In genomic region chr9:22029231-22029630, GRCh38 we compare ENCODE assay signal across 21 cellular contexts. TPM values are rescaled to one million over a fixed set of nuclear protein-coding genes. Genes with fewer than 3 reads are reported as not detected.
"Had no signal": no experiment of that assay in that cellular context is flagged by ENCODE, and none has a peak within 500 bp of the region (broad histone marks: within the 10 kb centered on the region; RNA-seq: fewer than 3 reads in every experiment).

No MANE protein-coding gene starts in this region.

- H3K27ac Mint-ChIP-seq: dendritic cell treated with granulocyte-macrophage colony-stimulating factor and Interleukin-4, amounts not matched to agents 40 ng/mL and 50 ng/mL, for 4 days; effector memory CD8-positive, alpha-beta T cell; mesothelial cell of epicardium; natural killer cell; stimulated activated effector memory CD8-positive, alpha-beta T cell treated with anti-CD3 and anti-CD28 coated beads, Interleukin-12 subunit alpha, Interleukin-12 subunit beta, amount 100 ng/mL, for 72 hours had no signal

- H3K4me1 ChIP-seq: esophagus muscularis mucosa, gastrocnemius medialis, tibial artery, upper lobe of right lung had no signal

- H3K9me3 ChIP-seq: esophagus muscularis mucosa, gastrocnemius medialis, heart right ventricle, ovary, tibial artery, upper lobe of right lung, vagina had no signal

- H3K36me3 ChIP-seq: esophagus muscularis mucosa, gastrocnemius medialis, heart right ventricle, ovary, tibial artery, upper lobe of right lung, vagina had no signal

- ATAC-seq: effector memory CD8-positive, alpha-beta T cell; stimulated activated naive CD8-positive, alpha-beta T cell treated with anti-CD3 and anti-CD28 coated beads, Interleukin-15, Interleukin-2, amounts not matched to agents 100 U/mL and 50 U/mL, for 24 hours had no signal

- H3K4me1 Mint-ChIP-seq: natural killer cell; stimulated activated effector memory CD8-positive, alpha-beta T cell treated with anti-CD3 and anti-CD28 coated beads, Interleukin-12 subunit alpha, Interleukin-12 subunit beta, amount 100 ng/mL, for 72 hours had no signal

- H3K36me3 Mint-ChIP-seq: mesothelial cell of epicardium; natural killer cell; stimulated activated effector memory CD8-positive, alpha-beta T cell treated with anti-CD3 and anti-CD28 coated beads, Interleukin-12 subunit alpha, Interleukin-12 subunit beta, amount 100 ng/mL, for 72 hours had no signal

- H3K4me3 ChIP-seq: esophagus muscularis mucosa, gastrocnemius medialis, heart right ventricle, ovary, tibial artery, upper lobe of right lung, vagina had no signal

- H3K27ac ChIP-seq: esophagus muscularis mucosa, gastrocnemius medialis, ovary, tibial artery, upper lobe of right lung, vagina had no signal

- H3K27me3 ChIP-seq: gastrocnemius medialis, heart right ventricle, ovary, upper lobe of right lung, vagina had no signal

- H3K4me3 Mint-ChIP-seq: dendritic cell treated with granulocyte-macrophage colony-stimulating factor and Interleukin-4, amounts not matched to agents 40 ng/mL and 50 ng/mL, for 4 days; effector memory CD8-positive, alpha-beta T cell; mesothelial cell of epicardium; natural killer cell; neural crest cell; stimulated activated effector memory CD8-positive, alpha-beta T cell treated with anti-CD3 and anti-CD28 coated beads, Interleukin-12 subunit alpha, Interleukin-12 subunit beta, amount 100 ng/mL, for 72 hours had no signal

- H3K9me3 Mint-ChIP-seq: dendritic cell treated with granulocyte-macrophage colony-stimulating factor and Interleukin-4, amounts not matched to agents 40 ng/mL and 50 ng/mL, for 4 days; effector memory CD8-positive, alpha-beta T cell; mesothelial cell of epicardium; natural killer cell; neural crest cell; stimulated activated effector memory CD8-positive, alpha-beta T cell treated with anti-CD3 and anti-CD28 coated beads, Interleukin-12 subunit alpha, Interleukin-12 subunit beta, amount 100 ng/mL, for 72 hours had no signal

- DNase-seq: effector memory CD8-positive, alpha-beta T cell; gastrocnemius medialis; heart right ventricle; hypothalamus; islet precursor cell; mammary epithelial cell; natural killer cell; ovary; right cardiac atrium; small intestine; stimulated activated CD4-positive, alpha-beta T cell treated with anti-CD3 and anti-CD28 coated beads, Interleukin-2, amount 100 ng/mL, for 48 hours; stimulated activated naive CD8-positive, alpha-beta T cell treated with anti-CD3 and anti-CD28 coated beads, Interleukin-15, Interleukin-2, amounts not matched to agents 100 U/mL and 50 U/mL, for 24 hours; tibial artery; upper lobe of right lung had no signal

RNA-seq across cellular contexts. Expression of gene CDKN2B, which starts 20.1 kb away (rescaled TPM):
- total RNA-seq: neural crest cell had no signal

RNA-seq across cellular contexts. Expression of gene CDKN2B-AS1, which starts 34.6 kb away (rescaled TPM):
- total RNA-seq: left lobe of liver had no signal
- polyA plus RNA-seq: heart right ventricle had no signal
